ENCODE assay signal across 1 cellular context in the genomic region with DNA sequence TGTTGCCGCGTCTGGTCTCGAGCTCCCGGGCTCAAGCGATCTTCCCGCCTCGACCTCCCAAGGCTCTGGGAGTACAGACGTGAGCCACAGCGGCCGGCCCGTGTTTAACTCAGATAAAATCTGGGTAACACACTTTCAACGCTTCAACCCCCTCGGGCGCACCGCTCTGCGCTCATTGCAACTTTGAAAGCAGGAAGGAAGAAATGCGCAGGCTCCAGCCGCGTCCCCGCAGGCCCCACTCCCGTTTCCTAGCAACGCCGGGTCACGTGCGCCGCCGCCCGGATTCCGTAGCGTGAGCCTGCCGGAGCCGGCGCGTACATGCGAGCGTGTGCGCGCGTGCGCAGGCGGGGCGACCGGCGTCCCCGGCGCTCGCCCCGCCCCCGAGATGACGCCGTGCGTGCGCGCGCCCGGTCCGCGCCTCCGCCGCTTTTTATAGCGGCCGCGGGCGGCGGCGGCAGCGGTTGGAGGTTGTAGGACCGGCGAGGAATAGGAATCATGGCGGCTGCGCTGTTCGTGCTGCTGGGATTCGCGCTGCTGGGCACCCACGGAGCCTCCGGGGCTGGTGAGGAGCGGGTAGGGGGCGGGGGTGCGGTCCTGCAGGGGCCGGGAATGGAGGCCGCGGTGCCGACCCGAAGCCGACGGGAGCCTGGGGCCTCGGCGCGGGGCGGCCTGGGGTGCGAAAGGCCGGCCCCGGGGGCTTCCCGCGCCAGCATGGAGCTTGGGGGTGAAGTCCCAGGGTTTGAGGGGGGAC.
TF ChIP-seq lines count a peak whose summit lies in the region.

A gene (plus strand): TSS at position 457 of the 751 bp plus-strand sequence. CDS start 39 bp downstream, at position 496.

TF ChIP-seq in K562, 482 proteins besides CTCF, POLR2A, EP300 and RAD21 (continued from another document and continues in another):
- TF ChIP-seq, protein P1, sequence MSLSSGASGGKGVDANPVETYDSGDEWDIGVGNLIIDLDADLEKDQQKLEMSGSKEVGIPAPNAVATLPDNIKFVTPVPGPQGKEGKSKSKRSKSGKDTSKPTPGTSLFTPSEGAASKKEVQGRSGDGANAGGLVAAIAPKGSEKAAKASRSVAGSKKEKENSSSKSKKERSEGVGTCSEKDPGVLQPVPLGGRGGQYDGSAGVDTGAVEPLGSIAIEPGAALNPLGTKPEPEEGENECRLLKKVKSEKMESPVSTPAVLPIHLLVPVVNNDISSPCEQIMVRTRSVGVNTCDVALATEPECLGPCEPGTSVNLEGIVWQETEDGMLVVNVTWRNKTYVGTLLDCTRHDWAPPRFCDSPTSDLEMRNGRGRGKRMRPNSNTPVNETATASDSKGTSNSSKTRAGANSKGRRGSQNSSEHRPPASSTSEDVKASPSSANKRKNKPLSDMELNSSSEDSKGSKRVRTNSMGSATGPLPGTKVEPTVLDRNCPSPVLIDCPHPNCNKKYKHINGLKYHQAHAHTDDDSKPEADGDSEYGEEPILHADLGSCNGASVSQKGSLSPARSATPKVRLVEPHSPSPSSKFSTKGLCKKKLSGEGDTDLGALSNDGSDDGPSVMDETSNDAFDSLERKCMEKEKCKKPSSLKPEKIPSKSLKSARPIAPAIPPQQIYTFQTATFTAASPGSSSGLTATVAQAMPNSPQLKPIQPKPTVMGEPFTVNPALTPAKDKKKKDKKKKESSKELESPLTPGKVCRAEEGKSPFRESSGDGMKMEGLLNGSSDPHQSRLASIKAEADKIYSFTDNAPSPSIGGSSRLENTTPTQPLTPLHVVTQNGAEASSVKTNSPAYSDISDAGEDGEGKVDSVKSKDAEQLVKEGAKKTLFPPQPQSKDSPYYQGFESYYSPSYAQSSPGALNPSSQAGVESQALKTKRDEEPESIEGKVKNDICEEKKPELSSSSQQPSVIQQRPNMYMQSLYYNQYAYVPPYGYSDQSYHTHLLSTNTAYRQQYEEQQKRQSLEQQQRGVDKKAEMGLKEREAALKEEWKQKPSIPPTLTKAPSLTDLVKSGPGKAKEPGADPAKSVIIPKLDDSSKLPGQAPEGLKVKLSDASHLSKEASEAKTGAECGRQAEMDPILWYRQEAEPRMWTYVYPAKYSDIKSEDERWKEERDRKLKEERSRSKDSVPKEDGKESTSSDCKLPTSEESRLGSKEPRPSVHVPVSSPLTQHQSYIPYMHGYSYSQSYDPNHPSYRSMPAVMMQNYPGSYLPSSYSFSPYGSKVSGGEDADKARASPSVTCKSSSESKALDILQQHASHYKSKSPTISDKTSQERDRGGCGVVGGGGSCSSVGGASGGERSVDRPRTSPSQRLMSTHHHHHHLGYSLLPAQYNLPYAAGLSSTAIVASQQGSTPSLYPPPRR (CRISPR knock-in tag; IDR thresholded peaks at IDR 0.05; ENCODE audit: borderline replicate concordance) = no peak; the same call in 1 of the 2 replicates
- TF ChIP-seq, protein P2, sequence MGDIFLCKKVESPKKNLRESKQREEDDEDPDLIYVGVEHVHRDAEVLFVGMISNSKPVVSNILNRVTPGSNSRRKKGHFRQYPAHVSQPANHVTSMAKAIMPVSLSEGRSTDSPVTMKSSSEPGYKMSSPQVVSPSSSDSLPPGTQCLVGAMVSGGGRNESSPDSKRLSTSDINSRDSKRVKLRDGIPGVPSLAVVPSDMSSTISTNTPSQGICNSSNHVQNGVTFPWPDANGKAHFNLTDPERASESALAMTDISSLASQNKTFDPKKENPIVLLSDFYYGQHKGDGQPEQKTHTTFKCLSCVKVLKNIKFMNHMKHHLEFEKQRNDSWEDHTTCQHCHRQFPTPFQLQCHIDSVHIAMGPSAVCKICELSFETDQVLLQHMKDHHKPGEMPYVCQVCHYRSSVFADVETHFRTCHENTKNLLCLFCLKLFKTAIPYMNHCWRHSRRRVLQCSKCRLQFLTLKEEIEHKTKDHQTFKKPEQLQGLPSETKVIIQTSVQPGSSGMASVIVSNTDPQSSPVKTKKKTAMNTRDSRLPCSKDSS (IDR thresholded peaks at IDR 0.05; ENCODE audit: low read depth, partially characterized antibody) = no peak
- TF ChIP-seq, protein P3, sequence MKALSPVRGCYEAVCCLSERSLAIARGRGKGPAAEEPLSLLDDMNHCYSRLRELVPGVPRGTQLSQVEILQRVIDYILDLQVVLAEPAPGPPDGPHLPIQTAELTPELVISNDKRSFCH (CRISPR knock-in tag; IDR thresholded peaks at IDR 0.05) = no peak
- TF ChIP-seq, protein P3 (tag; IDR thresholded peaks at IDR 0.05) = peak; percentile 69; the same call in 1 of the 2 replicates
- TF ChIP-seq, protein P4, sequence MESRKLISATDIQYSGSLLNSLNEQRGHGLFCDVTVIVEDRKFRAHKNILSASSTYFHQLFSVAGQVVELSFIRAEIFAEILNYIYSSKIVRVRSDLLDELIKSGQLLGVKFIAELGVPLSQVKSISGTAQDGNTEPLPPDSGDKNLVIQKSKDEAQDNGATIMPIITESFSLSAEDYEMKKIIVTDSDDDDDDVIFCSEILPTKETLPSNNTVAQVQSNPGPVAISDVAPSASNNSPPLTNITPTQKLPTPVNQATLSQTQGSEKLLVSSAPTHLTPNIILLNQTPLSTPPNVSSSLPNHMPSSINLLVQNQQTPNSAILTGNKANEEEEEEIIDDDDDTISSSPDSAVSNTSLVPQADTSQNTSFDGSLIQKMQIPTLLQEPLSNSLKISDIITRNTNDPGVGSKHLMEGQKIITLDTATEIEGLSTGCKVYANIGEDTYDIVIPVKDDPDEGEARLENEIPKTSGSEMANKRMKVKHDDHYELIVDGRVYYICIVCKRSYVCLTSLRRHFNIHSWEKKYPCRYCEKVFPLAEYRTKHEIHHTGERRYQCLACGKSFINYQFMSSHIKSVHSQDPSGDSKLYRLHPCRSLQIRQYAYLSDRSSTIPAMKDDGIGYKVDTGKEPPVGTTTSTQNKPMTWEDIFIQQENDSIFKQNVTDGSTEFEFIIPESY (CRISPR knock-in tag; IDR thresholded peaks at IDR 0.05) = no peak
- no peak for TF ChIP-seq STAG1 (CRISPR knock-in tag; IDR thresholded peaks at IDR 0.05; ENCODE audit: borderline replicate concordance)
- TF ChIP-seq, protein P5, sequence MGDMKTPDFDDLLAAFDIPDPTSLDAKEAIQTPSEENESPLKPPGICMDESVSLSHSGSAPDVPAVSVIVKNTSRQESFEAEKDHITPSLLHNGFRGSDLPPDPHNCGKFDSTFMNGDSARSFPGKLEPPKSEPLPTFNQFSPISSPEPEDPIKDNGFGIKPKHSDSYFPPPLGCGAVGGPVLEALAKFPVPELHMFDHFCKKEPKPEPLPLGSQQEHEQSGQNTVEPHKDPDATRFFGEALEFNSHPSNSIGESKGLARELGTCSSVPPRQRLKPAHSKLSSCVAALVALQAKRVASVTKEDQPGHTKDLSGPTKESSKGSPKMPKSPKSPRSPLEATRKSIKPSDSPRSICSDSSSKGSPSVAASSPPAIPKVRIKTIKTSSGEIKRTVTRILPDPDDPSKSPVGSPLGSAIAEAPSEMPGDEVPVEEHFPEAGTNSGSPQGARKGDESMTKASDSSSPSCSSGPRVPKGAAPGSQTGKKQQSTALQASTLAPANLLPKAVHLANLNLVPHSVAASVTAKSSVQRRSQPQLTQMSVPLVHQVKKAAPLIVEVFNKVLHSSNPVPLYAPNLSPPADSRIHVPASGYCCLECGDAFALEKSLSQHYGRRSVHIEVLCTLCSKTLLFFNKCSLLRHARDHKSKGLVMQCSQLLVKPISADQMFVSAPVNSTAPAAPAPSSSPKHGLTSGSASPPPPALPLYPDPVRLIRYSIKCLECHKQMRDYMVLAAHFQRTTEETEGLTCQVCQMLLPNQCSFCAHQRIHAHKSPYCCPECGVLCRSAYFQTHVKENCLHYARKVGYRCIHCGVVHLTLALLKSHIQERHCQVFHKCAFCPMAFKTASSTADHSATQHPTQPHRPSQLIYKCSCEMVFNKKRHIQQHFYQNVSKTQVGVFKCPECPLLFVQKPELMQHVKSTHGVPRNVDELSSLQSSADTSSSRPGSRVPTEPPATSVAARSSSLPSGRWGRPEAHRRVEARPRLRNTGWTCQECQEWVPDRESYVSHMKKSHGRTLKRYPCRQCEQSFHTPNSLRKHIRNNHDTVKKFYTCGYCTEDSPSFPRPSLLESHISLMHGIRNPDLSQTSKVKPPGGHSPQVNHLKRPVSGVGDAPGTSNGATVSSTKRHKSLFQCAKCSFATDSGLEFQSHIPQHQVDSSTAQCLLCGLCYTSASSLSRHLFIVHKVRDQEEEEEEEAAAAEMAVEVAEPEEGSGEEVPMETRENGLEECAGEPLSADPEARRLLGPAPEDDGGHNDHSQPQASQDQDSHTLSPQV (IDR thresholded peaks at IDR 0.05) = no peak
- TF ChIP-seq MYC (IDR thresholded peaks at IDR 0.05; ENCODE audit: low read depth, low read length) = peak; percentile 78
- TF ChIP-seq MYC (CRISPR knock-in tag; IDR thresholded peaks at IDR 0.05; ENCODE audit: borderline replicate concordance, low read depth) = 0 out of 2 replicates have a peak, but pooled peaks have one; percentile 2
- peak; percentile 87 for TF ChIP-seq GATA2 (CRISPR knock-in tag; IDR thresholded peaks at IDR 0.05)
- no peak for TF ChIP-seq ZNF445 (CRISPR knock-in tag; IDR thresholded peaks at IDR 0.05; ENCODE audit: low read depth)
- TF ChIP-seq SAFB (IDR thresholded peaks at IDR 0.05; ENCODE audit: borderline replicate concordance, low read depth, low read length) = no peak
- TF ChIP-seq, protein P6, sequence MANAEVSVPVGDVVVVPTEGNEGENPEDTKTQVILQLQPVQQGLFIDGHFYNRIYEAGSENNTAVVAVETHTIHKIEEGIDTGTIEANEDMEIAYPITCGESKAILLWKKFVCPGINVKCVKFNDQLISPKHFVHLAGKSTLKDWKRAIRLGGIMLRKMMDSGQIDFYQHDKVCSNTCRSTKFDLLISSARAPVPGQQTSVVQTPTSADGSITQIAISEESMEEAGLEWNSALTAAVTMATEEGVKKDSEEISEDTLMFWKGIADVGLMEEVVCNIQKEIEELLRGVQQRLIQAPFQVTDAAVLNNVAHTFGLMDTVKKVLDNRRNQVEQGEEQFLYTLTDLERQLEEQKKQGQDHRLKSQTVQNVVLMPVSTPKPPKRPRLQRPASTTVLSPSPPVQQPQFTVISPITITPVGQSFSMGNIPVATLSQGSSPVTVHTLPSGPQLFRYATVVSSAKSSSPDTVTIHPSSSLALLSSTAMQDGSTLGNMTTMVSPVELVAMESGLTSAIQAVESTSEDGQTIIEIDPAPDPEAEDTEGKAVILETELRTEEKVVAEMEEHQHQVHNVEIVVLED (CRISPR knock-in tag; IDR thresholded peaks at IDR 0.05) = peak; percentile 99
- TF ChIP-seq, protein P7, sequence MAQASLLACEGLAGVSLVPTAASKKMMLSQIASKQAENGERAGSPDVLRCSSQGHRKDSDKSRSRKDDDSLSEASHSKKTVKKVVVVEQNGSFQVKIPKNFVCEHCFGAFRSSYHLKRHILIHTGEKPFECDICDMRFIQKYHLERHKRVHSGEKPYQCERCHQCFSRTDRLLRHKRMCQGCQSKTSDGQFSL (CRISPR knock-in tag; IDR thresholded peaks at IDR 0.05) = 0 out of 2 replicates have a peak, but pooled peaks have one; percentile 4
- TF ChIP-seq, protein P7 (tag; IDR thresholded peaks at IDR 0.05) = no peak; a peak in 1 of 4 replicates
- TF ChIP-seq ARID2 (IDR thresholded peaks at IDR 0.05) = no peak
- no peak for TF ChIP-seq KAT2B (IDR thresholded peaks at IDR 0.05; ENCODE audit: low read depth, low read length)
- TF ChIP-seq, protein P8, sequence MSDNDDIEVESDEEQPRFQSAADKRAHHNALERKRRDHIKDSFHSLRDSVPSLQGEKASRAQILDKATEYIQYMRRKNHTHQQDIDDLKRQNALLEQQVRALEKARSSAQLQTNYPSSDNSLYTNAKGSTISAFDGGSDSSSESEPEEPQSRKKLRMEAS (CRISPR knock-in tag; IDR thresholded peaks at IDR 0.05) = peak; percentile 85
- no peak for TF ChIP-seq RBM39 (optimal IDR thresholded peaks at IDR 0.05; ENCODE audit: low read depth, low read length)
- no peak for TF ChIP-seq CEBPG (CRISPR knock-in tag; IDR thresholded peaks at IDR 0.05)
- no peak for TF ChIP-seq CEBPG (tag; conservative IDR thresholded peaks at IDR 0.05 in 1 of 2, IDR thresholded peaks at IDR 0.05 in 1 of 2)
- peak; percentile 92 for TF ChIP-seq NONO (IDR thresholded peaks at IDR 0.05; ENCODE audit: low read depth in 2 of 2, low read length in 1 of 2)
- TF ChIP-seq ZNF589 (CRISPR knock-in tag; IDR thresholded peaks at IDR 0.05; ENCODE audit: low read depth) = no peak
- TF ChIP-seq, protein P9, sequence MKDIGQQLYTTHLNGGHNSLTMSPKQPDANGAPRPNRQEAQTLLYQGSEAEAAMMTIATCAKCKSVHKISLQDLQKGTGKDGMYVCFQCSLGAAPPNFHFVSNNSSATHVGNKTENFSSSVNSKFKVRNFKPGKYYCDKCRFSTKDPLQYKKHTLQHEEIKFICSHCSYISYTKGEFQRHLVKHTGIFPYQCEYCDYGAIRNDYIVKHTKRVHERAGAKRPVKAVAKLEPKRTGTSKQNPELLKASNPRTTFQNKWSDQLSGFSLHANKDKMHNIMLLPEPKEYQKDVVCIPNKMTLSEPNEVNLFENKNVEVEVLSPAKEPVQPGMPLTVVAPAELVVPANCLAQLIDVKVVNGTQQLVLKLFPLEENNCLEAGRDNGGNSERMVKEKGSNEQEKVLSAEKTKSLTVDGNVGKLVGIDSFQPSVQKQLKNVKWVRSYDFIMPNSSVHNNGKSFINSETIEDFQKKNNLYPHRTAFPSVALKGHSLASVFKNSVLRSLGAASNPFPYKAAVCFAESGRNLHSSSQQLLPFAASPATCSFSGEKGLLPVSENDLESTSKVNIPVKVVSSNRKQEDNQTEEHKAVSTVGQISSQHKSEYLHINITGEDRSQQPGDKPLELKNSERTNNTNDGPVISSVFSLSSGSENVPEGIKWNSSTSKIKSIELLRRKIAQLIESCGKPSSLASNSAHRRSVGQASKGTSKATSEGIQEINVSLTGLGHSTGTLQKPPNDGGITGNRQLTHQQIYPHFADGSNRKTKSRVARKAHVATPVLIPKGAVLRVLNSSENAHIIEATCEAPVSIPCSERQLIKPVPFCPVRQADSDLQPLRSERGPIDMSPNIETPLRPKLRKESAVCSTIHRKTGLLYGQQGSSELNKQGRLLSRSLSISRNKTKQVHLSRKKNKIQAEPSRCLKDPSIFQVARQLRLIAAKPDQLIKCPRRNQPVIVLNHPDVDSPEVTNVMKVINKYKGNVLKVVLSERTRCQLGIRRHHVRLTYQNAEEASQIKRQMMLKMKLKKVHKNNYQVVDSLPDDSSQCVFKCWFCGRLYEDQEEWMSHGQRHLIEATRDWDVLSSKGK (CRISPR knock-in tag; IDR thresholded peaks at IDR 0.05) = no peak
- TF ChIP-seq, protein P10, sequence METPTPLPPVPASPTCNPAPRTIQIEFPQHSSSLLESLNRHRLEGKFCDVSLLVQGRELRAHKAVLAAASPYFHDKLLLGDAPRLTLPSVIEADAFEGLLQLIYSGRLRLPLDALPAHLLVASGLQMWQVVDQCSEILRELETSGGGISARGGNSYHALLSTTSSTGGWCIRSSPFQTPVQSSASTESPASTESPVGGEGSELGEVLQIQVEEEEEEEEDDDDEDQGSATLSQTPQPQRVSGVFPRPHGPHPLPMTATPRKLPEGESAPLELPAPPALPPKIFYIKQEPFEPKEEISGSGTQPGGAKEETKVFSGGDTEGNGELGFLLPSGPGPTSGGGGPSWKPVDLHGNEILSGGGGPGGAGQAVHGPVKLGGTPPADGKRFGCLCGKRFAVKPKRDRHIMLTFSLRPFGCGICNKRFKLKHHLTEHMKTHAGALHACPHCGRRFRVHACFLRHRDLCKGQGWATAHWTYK (CRISPR knock-in tag; IDR thresholded peaks at IDR 0.05) = no peak
- TF ChIP-seq SIN3B (IDR thresholded peaks at IDR 0.05; ENCODE audit: low read depth) = peak; percentile 40; the same call in 1 of the 2 replicates
- no peak for TF ChIP-seq THRAP3 (IDR thresholded peaks at IDR 0.05; ENCODE audit: borderline replicate concordance)
- no peak for TF ChIP-seq XRCC3 (IDR thresholded peaks at IDR 0.05)
- no peak for TF ChIP-seq ARHGAP35 (IDR thresholded peaks at IDR 0.05; ENCODE audit: partially characterized antibody)
- TF ChIP-seq ETV6 (IDR thresholded peaks at IDR 0.05; ENCODE audit: borderline replicate concordance in 1 of 2, low read depth in 2 of 2, low read length in 1 of 2) = no peak
- TF ChIP-seq ETV6 (CRISPR knock-in tag; IDR thresholded peaks at IDR 0.05; ENCODE audit: borderline replicate concordance) = no peak
